ENCODE assay signal across 1 cellular context in the genomic region with DNA sequence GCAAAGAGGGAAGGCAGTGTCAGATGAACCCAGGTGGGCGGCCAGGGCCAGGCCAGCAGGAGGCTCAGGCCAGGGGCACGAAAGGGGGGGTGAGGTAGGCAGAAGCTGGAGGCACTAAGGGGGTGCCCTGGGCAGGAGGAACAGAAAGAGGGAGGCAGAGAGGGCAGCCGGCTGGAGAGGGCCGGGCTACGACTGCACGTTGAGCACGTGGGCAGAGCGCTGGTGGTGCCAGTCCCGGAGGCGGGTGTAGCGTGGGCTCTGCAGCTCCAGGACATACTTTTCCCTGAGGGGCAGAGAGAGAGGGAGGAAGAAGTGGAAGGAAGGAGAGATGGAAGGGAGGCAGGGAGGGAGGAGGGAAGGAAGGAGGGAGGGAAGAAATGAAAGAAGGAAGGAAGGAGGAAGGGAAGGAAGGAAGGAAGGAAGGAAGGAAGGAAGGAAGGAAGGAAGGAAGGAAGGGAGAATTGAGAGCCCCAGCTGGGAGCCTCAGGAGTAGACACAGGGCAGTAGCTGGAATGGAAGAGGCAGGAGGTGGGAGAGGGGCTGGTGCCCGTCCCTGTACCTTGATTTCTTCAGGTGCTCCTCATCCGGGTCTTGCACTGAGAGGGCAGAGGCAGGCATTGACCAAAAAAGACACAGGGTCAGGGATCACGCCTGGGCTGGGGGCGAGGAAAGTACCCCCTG.
TF ChIP-seq lines count a peak whose summit lies in the region.

No MANE protein-coding gene starts in this region.

TF ChIP-seq in IMR-90, 13 proteins besides CTCF, POLR2A, EP300 and RAD21:
- TF ChIP-seq MAFK (IDR thresholded peaks at IDR 0.05; ENCODE audit: low read depth, low read length) (no peak), RFX5 (IDR thresholded peaks at IDR 0.05; ENCODE audit: low read depth, low read length) (no peak), CEBPB (IDR thresholded peaks at IDR 0.05; ENCODE audit: low read depth, low read length) (no peak), BHLHE40 (IDR thresholded peaks at IDR 0.05; ENCODE audit: low read depth, low read length) (no peak), NFE2L2 (IDR thresholded peaks at IDR 0.05; ENCODE audit: low read depth, low read length) (no peak), MAZ (IDR thresholded peaks at IDR 0.05; ENCODE audit: borderline replicate concordance, low read depth, low read length) (no peak), CHD1 (IDR thresholded peaks at IDR 0.05; ENCODE audit: low read depth, low read length) (no peak), ELK1 (IDR thresholded peaks at IDR 0.05; ENCODE audit: borderline replicate concordance, low read depth, low read length) (no peak), FOS (IDR thresholded peaks at IDR 0.05; ENCODE audit: low read depth, low read length) (no peak)
